ENCODE assay signal across 8 cellular contexts in genomic region chr20:53872561-53873248, GRCh38.
DNase-seq lines count a peak whose midpoint lies in the region; ATAC-seq and TF ChIP-seq lines count a peak whose summit lies in the region.

No MANE protein-coding gene starts in this region.

- H3K27ac ChIP-seq in esophagus squamous epithelium (peak overlapping the region; percentile 26 to 55 (median 40)), suprapubic skin (peak overlapping the region; percentile 11), adrenal gland (no peak overlapping the region)

- H3K9me3 ChIP-seq in esophagus squamous epithelium (no peaks in the 10 kb centered on the region), suprapubic skin (no peaks in the 10 kb centered on the region), adrenal gland (replicated peaks in 1 of 3) (no peaks in the 10 kb centered on the region)

- TF ChIP-seq EP300 in suprapubic skin (IDR thresholded peaks at IDR 0.05) = no peak

- TF ChIP-seq CTCF in GM12864 (IDR thresholded peaks at IDR 0.05; ENCODE audit: low read depth, low read length, missing control alignments) = no peak
- TF ChIP-seq CTCF in esophagus squamous epithelium (IDR thresholded peaks at IDR 0.05) = no peak
- no peak for TF ChIP-seq CTCF in suprapubic skin (IDR thresholded peaks at IDR 0.05)
- TF ChIP-seq CTCF in adrenal gland (IDR thresholded peaks at IDR 0.05) = no peak
- no peak for TF ChIP-seq CTCF in GM20000 (IDR thresholded peaks at IDR 0.05; ENCODE audit: extremely low read depth, missing control alignments)

- peaks cover 4 to 53% (median 23%) of the 10 kb centered on the region in 3 donors for H3K4me1 ChIP-seq in esophagus squamous epithelium
- peaks cover 30% of the 10 kb centered on the region for H3K4me1 ChIP-seq in suprapubic skin
- H3K4me1 ChIP-seq in adrenal gland (replicated peaks in 1 of 2) = no peaks in the 10 kb centered on the region

- ATAC-seq in HG03175 (IDR thresholded peaks at IDR 0.05; ENCODE audit: unreplicated experiment) (peak; percentile 55), HG02840 (IDR thresholded peaks at IDR 0.05; ENCODE audit: low FRiP score, unreplicated experiment) (no peak)

- intact Hi-C loops in esophagus squamous epithelium (cut with DNase I) = no loop called here
- intact Hi-C loops in adrenal gland (cut with DNase I) = loop anchor here in 1 of 2 donors (5.0 kb wide), 1 partner anchor 295 kb away; no protein-coding TSS in a partner anchor

- peak overlapping the region; percentile 28; the same call in 1 of the 2 replicates for H3K4me3 ChIP-seq in GM12864 (ENCODE audit: low read depth, low read length)
- H3K4me3 ChIP-seq in esophagus squamous epithelium = peak overlapping the region in 1 of 4 donors; percentile 26
- H3K4me3 ChIP-seq in suprapubic skin = no peak overlapping the region
- H3K4me3 ChIP-seq in adrenal gland = no peak overlapping the region

- TF ChIP-seq POLR2A in esophagus squamous epithelium (IDR thresholded peaks at IDR 0.05) = no peak
- no peak for TF ChIP-seq POLR2A in suprapubic skin (IDR thresholded peaks at IDR 0.05)
- TF ChIP-seq POLR2A in adrenal gland (IDR thresholded peaks at IDR 0.05) = no peak

- H3K36me3 ChIP-seq in esophagus squamous epithelium (no peaks in the 10 kb centered on the region), suprapubic skin (no peaks in the 10 kb centered on the region), adrenal gland (replicated peaks in 1 of 2) (no peaks in the 10 kb centered on the region)

- DNase-seq in GM12864 (ENCODE audit: low read depth) = no peak
- DNase-seq in activated CD4-positive, alpha-beta T cell treated with anti-CD3 and anti-CD28 coated beads for 48 hours = peak; percentile 38
- DNase-seq in esophagus squamous epithelium (lab: John Stamatoyannopoulos, UW) = no peak
- DNase-seq in suprapubic skin (ENCODE audit: low spot score in 2 of 2) = no peak
- no peak for DNase-seq in adrenal gland
- no peak for DNase-seq in GM20000 (ENCODE audit: low spot score)

- 13 to 18% methylated on average over 10 of the region's 10 CpGs for WGBS in esophagus squamous epithelium, 2 donors
- WGBS in suprapubic skin = 21% methylated on average over 10 of the region's 10 CpGs
- 44 to 50% (median 46%) methylated on average over 10 of the region's 10 CpGs for WGBS in adrenal gland, 4 donors

- H3K27me3 ChIP-seq in esophagus squamous epithelium = no peaks in the 10 kb centered on the region
- no peaks in the 10 kb centered on the region for H3K27me3 ChIP-seq in suprapubic skin
- H3K27me3 ChIP-seq in adrenal gland = no peaks in the 10 kb centered on the region

Comparison
In these comparisons a context has a peak if more than half of its experiments do, and no peak if none do; other contexts are left out.
1. H3K27ac ChIP-seq: peak in esophagus squamous epithelium (4 of 4) and suprapubic skin (single experiment); none in adrenal gland (0 of 5).